24 cellular contexts compared by ENCODE assay signal in the genomic region with DNA sequence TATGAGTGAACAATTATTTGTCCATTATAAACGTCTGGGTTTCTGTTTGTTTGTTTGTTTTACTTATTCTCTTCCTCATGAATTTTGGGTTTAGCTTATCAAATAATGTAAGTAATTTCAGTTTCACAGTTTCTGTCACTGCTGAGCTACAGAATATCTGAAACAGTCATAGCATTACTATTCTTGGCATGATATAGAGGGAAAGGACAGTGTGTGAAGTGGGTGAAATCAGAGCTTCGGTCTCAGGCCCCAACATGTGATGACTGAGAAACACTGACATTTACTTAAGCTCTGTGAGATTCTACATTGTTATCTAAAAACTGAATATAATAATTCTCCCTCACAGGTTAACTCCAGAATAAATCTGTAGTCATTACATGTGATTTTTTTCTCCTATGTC. TPM values are rescaled to one million over a fixed set of nuclear protein-coding genes. Genes with fewer than 3 reads are reported as not detected.
A peak's percentile ranks its signal among the peaks of the same experiment; 100 is the strongest.
DNase-seq lines count a peak whose midpoint lies in the region; ATAC-seq lines count a peak whose summit lies in the region.
"Had no signal": no experiment of that assay in that cellular context is flagged by ENCODE, and none has a peak within 500 bp of the region (broad histone marks: within the 10 kb centered on the region; RNA-seq: fewer than 3 reads in every experiment).

No MANE protein-coding gene starts in this region.

- H3K4me3 ChIP-seq in skeletal muscle satellite cell (ENCODE audit: low read length), result no peak overlapping the region
- H3K4me3 ChIP-seq: coronary artery, pancreas, Peyer's patch, SK-N-MC, stomach had no signal

- peak overlapping the region; percentile 14 for H3K4me2 ChIP-seq in skeletal muscle satellite cell (ENCODE audit: low read length)

- no peaks in the 10 kb centered on the region for H3K9me3 ChIP-seq in skeletal muscle satellite cell (replicated peaks; ENCODE audit: low read length)
- H3K9me3 ChIP-seq: pancreas, Peyer's patch, stomach had no signal

- peak; percentile 65 for DNase-seq in dedifferentiated amniotic fluid mesenchymal stem cell (ENCODE audit: extremely low spot score)
- DNase-seq in activated CD4-positive, alpha-beta T cell treated with anti-CD3 and anti-CD28 coated beads for 4 hours, result no peak
- DNase-seq in stimulated activated CD4-positive, alpha-beta T cell treated with anti-CD3 and anti-CD28 coated beads, Interleukin-4, amount 100 ng/mL, for 1 hour, result no peak
- no peak for DNase-seq in central memory CD4-positive, alpha-beta T cell
- DNase-seq: hippocampal formation; naive thymus-derived CD8-positive, alpha-beta T cell; NCI-H187; NCI-H345; pancreas; Peyer's patch; stimulated activated CD4-positive, alpha-beta T cell treated with anti-CD3 and anti-CD28 coated beads, Interleukin-2, amount 100 ng/mL, for 48 hours; stomach; trophoblast cell had no signal

- H3K4me1 ChIP-seq in skeletal muscle satellite cell (ENCODE audit: control insufficient read depth, insufficient read depth, low read length), result peaks cover 28% of the 10 kb centered on the region
- H3K4me1 ChIP-seq: stomach had no signal

- H3K9ac ChIP-seq in skeletal muscle satellite cell (ENCODE audit: low read depth, low read length), result peak overlapping the region; percentile 29

- ATAC-seq in GM18867 (IDR thresholded peaks at IDR 0.05; ENCODE audit: unreplicated experiment) (peak; percentile 62), HG03520 (IDR thresholded peaks at IDR 0.05; ENCODE audit: unreplicated experiment) (peak; percentile 46)
- ATAC-seq: activated CD4-positive, CD25-positive, alpha-beta regulatory T cell treated with anti-CD3 and anti-CD28 coated beads, Interleukin-2, amount 50 U/mL, for 24 hours; naive thymus-derived CD8-positive, alpha-beta T cell had no signal

- no peaks in the 10 kb centered on the region for H3K36me3 ChIP-seq in skeletal muscle satellite cell (ENCODE audit: insufficient read depth, low read length)
- H3K36me3 ChIP-seq: pancreas, Peyer's patch, stomach had no signal

- H3K27me3 ChIP-seq in skeletal muscle satellite cell (ENCODE audit: control insufficient read depth, insufficient read depth, low read length), result no peaks in the 10 kb centered on the region
- H3K27me3 ChIP-seq: pancreas, Peyer's patch, stomach had no signal

RNA-seq across cellular contexts. Expression of gene OR6V1, which starts 8.8 kb away (rescaled TPM):
- not detected in 2 replicates for total RNA-seq in skeletal muscle satellite cell (2012; rRNA removed)
- total RNA-seq: activated CD8-positive, alpha-beta memory T cell treated with anti-CD3 and anti-CD28 coated beads for 36 hours; B cell; lung microvascular endothelial cell; MCF 10A; naive thymus-derived CD8-positive, alpha-beta T cell; pancreas; Peyer's patch; skeletal muscle tissue; stomach had no signal

RNA-seq across cellular contexts. Expression of gene OR9A2, which starts 16.5 kb away (rescaled TPM):
- total RNA-seq in skeletal muscle satellite cell (2012; rRNA removed), result 0.22 TPM in 1 of 2 replicates, not detected in the other
- total RNA-seq: activated CD8-positive, alpha-beta memory T cell treated with anti-CD3 and anti-CD28 coated beads for 36 hours; B cell; lung microvascular endothelial cell; MCF 10A; pancreas; Peyer's patch; skeletal muscle tissue; stomach had no signal
